Comparison of ENCODE assay signal across 23 cellular contexts in genomic region chr7:123125231-123125630, GRCh38.
"Had no signal": no experiment of that assay in that cellular context is flagged by ENCODE, and none has a peak within 500 bp of the region (broad histone marks: within the 10 kb centered on the region; RNA-seq: fewer than 3 reads in every experiment).

No MANE protein-coding gene starts in this region.

- H3K9me3 ChIP-seq: colonic mucosa, esophagus squamous epithelium, gastrocnemius medialis, heart right ventricle, left lung, lower lobe of right lung, mucosa of descending colon had no signal

- H3K4me1 Mint-ChIP-seq: naive B cell had no signal

- H3K4me3 ChIP-seq: colonic mucosa, esophagus squamous epithelium, gastrocnemius medialis, heart right ventricle, left lung, lower lobe of right lung, mucosa of descending colon had no signal

- H3K4me1 ChIP-seq: colonic mucosa, esophagus squamous epithelium, gastrocnemius medialis, heart right ventricle, left lung, lower lobe of right lung had no signal

- H3K36me3 Mint-ChIP-seq: mesothelial cell of epicardium, naive B cell had no signal

- H3K27ac Mint-ChIP-seq: dendritic cell treated with granulocyte-macrophage colony-stimulating factor and Interleukin-4, amounts not matched to agents 40 ng/mL and 50 ng/mL, for 4 days; effector memory CD8-positive, alpha-beta T cell; endodermal cell; mesothelial cell of epicardium; naive B cell had no signal

- DNase-seq: colonic mucosa; cortex of kidney; effector CD8-positive, alpha-beta T cell; effector memory CD8-positive, alpha-beta T cell; endodermal cell; erythroblast; esophagus squamous epithelium; foreskin fibroblast; foreskin melanocyte; gastrocnemius medialis; glutamatergic neuron; head of caudate nucleus; heart right ventricle; hippocampal formation; left cardiac atrium; left lung; left ventricle myocardium superior; lower lobe of right lung; mucosa of descending colon; naive B cell had no signal

- H3K36me3 ChIP-seq: colonic mucosa, esophagus squamous epithelium, gastrocnemius medialis, heart right ventricle, left lung, lower lobe of right lung had no signal

- H3K9me3 Mint-ChIP-seq: dendritic cell treated with granulocyte-macrophage colony-stimulating factor and Interleukin-4, amounts not matched to agents 40 ng/mL and 50 ng/mL, for 4 days; endodermal cell; mesothelial cell of epicardium had no signal

- H3K4me3 Mint-ChIP-seq: dendritic cell treated with granulocyte-macrophage colony-stimulating factor and Interleukin-4, amounts not matched to agents 40 ng/mL and 50 ng/mL, for 4 days; effector memory CD8-positive, alpha-beta T cell; endodermal cell; mesothelial cell of epicardium; naive B cell had no signal

- H3K27me3 ChIP-seq: colonic mucosa, esophagus squamous epithelium, gastrocnemius medialis, heart right ventricle, left lung had no signal

- H3K27me3 Mint-ChIP-seq: dendritic cell treated with granulocyte-macrophage colony-stimulating factor and Interleukin-4, amounts not matched to agents 40 ng/mL and 50 ng/mL, for 4 days; effector memory CD8-positive, alpha-beta T cell; naive B cell had no signal

- H3K27ac ChIP-seq: colonic mucosa, epithelial cell of prostate, esophagus squamous epithelium, gastrocnemius medialis, heart right ventricle, left lung, lower lobe of right lung had no signal
